Comparison of ENCODE assay signal across 20 cellular contexts in the genomic region with DNA sequence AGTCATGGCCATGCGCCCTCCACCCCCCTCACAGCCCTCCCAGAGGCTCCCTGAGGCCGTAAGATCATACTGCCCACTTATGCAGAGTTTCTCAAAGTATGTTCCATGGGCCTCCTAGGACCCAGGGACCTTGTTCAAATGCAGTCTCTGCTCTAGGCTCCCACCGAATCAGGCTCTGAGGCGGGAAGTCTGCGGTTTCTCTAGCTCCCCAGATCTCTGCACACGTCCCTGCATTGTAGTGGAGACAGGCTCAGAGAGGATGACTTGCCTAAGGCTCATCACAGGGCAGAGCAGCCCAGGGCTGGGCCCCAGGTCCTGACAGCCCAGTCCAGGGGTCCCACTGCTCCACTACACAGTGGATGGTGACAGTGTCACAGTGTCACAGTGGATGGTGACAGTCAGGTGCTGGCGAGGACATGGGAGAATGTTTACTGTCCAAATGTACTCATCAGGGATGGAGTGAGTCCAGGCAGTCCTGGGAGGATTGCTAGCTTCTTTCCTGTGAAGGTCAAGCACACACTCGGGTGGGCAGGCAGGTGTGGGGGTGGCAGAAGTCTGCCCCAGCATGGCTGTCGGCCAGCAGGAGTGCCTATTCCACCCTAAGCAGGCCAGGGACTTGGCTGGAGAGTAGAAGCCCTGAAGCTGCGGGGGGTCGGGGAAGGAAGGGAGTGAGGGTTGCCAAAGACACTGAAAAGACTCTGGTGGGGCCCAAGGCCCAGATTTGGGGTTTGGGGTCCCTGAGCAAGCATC. TPM values are rescaled to one million over a fixed set of nuclear protein-coding genes. Genes with fewer than 3 reads are reported as not detected.
DNase-seq lines count a peak whose midpoint lies in the region; FAIRE-seq and TF ChIP-seq lines count a peak whose summit lies in the region.
"Had no signal": no experiment of that assay in that cellular context is flagged by ENCODE, and none has a peak within 500 bp of the region (broad histone marks: within the 10 kb centered on the region; RNA-seq: fewer than 3 reads in every experiment).

No MANE protein-coding gene starts in this region.

- no peak for TF ChIP-seq POLR2A in esophagus squamous epithelium (IDR thresholded peaks at IDR 0.05)
- no peak for TF ChIP-seq POLR2A in GM12892 (IDR thresholded peaks at IDR 0.05; ENCODE audit: low read depth, low read length)

- H3K27me3 ChIP-seq in BLaER1 (no peaks in the 10 kb centered on the region), esophagus squamous epithelium (no peaks in the 10 kb centered on the region)

- no peaks in the 10 kb centered on the region for H4K20me1 ChIP-seq in BLaER1

- no peaks in the 10 kb centered on the region for H3K9me3 ChIP-seq in BLaER1
- H3K9me3 ChIP-seq in KOPT-K1 (ENCODE audit: insufficient read depth, low read length, poor library complexity, severe bottlenecking): no peaks in the 10 kb centered on the region
- no peaks in the 10 kb centered on the region for H3K9me3 ChIP-seq in esophagus squamous epithelium

- 0 out of 2 replicates have a peak overlapping the region, but pooled peaks have one; percentile 25 for H3K9ac ChIP-seq in BLaER1

- H3K27ac ChIP-seq in BLaER1 (no peak overlapping the region), KOPT-K1 (ENCODE audit: low read depth, low read length, poor library complexity, severe bottlenecking) (peak overlapping the region; percentile 47), RWPE1 (peak overlapping the region; percentile 13), esophagus squamous epithelium (no peak overlapping the region)
- H3K27ac ChIP-seq: C4-2B had no signal

- TF ChIP-seq CTCF in RWPE1 (conservative IDR thresholded peaks at IDR 0.05; ENCODE audit: low read depth): no peak
- no peak for TF ChIP-seq CTCF in fibroblast of mammary gland (conservative IDR thresholded peaks at IDR 0.05; ENCODE audit: control insufficient read depth, insufficient read depth, low read depth, low read length)
- no peak for TF ChIP-seq CTCF in esophagus squamous epithelium (IDR thresholded peaks at IDR 0.05)

- WGBS in esophagus squamous epithelium, 2 donors: 75 to 81% methylated on average over 6 to 9 of the region's 11 CpGs

- POLR2A ChIA-PET in RWPE1 (lab: Yijun Ruan, JAX; ENCODE audit: low non-redundant PET): no interaction called here

- no peak overlapping the region for H3K4me2 ChIP-seq in BLaER1

- FAIRE-seq in GM12892 (lab: Jason Lieb, UNC): no peak
- FAIRE-seq: D721Med, H54 had no signal

- no peak overlapping the region for H3K4me3 ChIP-seq in BLaER1
- no peak overlapping the region for H3K4me3 ChIP-seq in fibroblast of mammary gland (ENCODE audit: control insufficient read depth, low read depth, low read length)
- H3K4me3 ChIP-seq in esophagus squamous epithelium: no peak overlapping the region

- intact Hi-C loops in esophagus squamous epithelium (cut with DNase I): loop anchor here (10.0 kb wide), 1 partner anchor 226 kb away; no protein-coding TSS in a partner anchor

- no peaks in the 10 kb centered on the region for H3K36me3 ChIP-seq in BLaER1
- no peaks in the 10 kb centered on the region for H3K36me3 ChIP-seq in KOPT-K1 (ENCODE audit: insufficient read depth, low read length)
- H3K36me3 ChIP-seq in esophagus squamous epithelium: peaks cover 12 to 90% (median 21%) of the 10 kb centered on the region in 3 donors

- H3K4me1 ChIP-seq in BLaER1 (peaks cover 37% of the 10 kb centered on the region), esophagus squamous epithelium (peaks cover 9 to 23% (median 11%) of the 10 kb centered on the region in 3 donors)

- CTCF ChIA-PET in RWPE1 (lab: Yijun Ruan, JAX): interaction anchor here (0.8 to 7.0 kb wide), 4 partner anchors 9 to 66 kb away, joined by 4 to 112 read pairs (median 5); no protein-coding TSS in a partner anchor

- DNase-seq in RWPE1 (ENCODE audit: low spot score) (no peak), fibroblast of mammary gland (ENCODE audit: low read depth) (peak; percentile 27), esophagus squamous epithelium (lab: John Stamatoyannopoulos, UW) (no peak), hypothalamus (lab: John Stamatoyannopoulos, UW) (no peak), GM12892 (ENCODE audit: insufficient read length) (no peak), COLO829 (ENCODE audit: low spot score) (no peak)
- DNase-seq: AML-193, MV-4-11, NCI-H1105 treated with DMSO at 0.1 percent for 48 hours, NCI-H1694, NCI-H446, NCI-H526 had no signal

RNA-seq across cellular contexts. Expression of gene ANKRD63, which starts 12.4 kb away (rescaled TPM):
- total RNA-seq in esophagus squamous epithelium: not detected
- not detected for polyA plus RNA-seq in GM12892 (2012; ENCODE audit: missing spikeins)
- total RNA-seq: A172 had no signal
- polyA plus RNA-seq: AG04450, IgD-negative memory B cell had no signal

RNA-seq across cellular contexts. Expression of gene PAK6, which starts 31.6 kb away (rescaled TPM):
- total RNA-seq in esophagus squamous epithelium: 10 to 100 TPM; 31.5 to 53.5 (median 37.2) TPM
- polyA plus RNA-seq in GM12892 (2012; ENCODE audit: missing spikeins): 1.4 TPM
- polyA plus RNA-seq: AG04450, IgD-negative memory B cell had no signal

RNA-seq across cellular contexts. Expression of gene PLCB2, which starts 37.3 kb away (rescaled TPM):
- total RNA-seq in esophagus squamous epithelium: 10 to 100 TPM in 3 of 4 donors, 1 to 10 TPM in 1; 6.1 to 15.9 (median 10.4) TPM
- polyA plus RNA-seq in GM12892 (2012; ENCODE audit: missing spikeins): 8.8 TPM
- total RNA-seq: A172 had no signal

RNA-seq across cellular contexts. Expression of gene INAFM2, which starts 53.1 kb away (rescaled TPM):
- 10 to 100 TPM in 1 of 4 donors, 1 to 10 TPM in 3; 4.7 to 10.1 (median 8.1) TPM for total RNA-seq in esophagus squamous epithelium
- polyA plus RNA-seq in GM12892 (2012; ENCODE audit: missing spikeins): 4.6 TPM

Comparison
In these comparisons a context has a peak if more than half of its experiments do, and no peak if none do; other contexts are left out.
1. H3K27ac ChIP-seq: peak in KOPT-K1 (single experiment) and RWPE1 (single experiment); none in BLaER1 (single experiment) and esophagus squamous epithelium (0 of 4).